1 cellular context compared by ENCODE assay signal in the genomic region with DNA sequence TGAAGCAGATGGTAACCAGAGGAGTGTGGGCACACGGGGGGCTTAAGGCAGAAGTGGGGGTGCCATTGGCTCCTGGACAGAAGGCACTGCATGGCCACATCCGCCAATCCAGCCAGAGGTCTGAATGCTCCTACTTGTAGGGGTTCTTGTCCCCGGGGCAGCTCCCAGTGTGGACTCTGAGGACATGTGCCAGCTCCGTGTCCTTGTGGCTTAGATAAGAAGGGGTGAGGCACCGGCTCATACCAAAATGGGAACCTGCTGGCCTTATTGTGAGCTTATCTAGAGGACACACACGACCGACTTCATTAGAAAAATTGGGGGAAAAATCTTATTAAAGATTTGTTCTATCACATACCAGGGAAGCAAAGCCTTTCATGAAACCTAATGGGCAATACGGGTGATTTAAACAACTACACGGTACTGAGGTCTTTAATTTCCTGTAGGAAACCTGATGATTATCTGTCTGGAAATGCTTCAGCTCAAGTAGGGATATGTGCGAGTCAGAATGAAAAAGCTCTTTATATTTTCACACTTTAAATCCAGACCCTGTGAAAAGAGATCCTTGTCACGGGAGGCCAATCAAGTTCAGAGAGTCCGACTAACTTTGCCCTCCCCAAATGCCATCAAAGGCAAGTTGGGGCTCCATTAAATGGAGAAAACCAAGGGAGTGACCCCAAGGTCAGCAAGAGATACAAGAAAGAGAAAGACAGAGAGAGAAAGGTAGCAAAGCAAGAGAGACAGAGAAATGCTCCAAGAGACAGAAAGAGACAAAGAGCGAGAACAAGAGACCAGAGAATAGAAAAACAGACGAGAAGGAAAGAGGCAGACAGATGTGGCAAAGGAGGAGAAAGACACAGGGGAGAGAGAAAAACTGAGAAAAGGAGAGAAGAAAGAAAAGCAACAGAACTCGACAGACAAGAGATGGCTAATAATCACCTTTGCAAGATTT.
TF ChIP-seq lines count a peak whose summit lies in the region.

No MANE protein-coding gene starts in this region.

TF ChIP-seq in K562, 482 proteins besides CTCF, POLR2A, EP300 and RAD21 (continued from another document):
- peak; percentile 83 for TF ChIP-seq SMARCA4 (IDR thresholded peaks at IDR 0.05)
- peak; percentile 47 to 71; a peak in 1 of 4 replicates for TF ChIP-seq ARNT (IDR thresholded peaks at IDR 0.05)
- TF ChIP-seq NFIC (IDR thresholded peaks at IDR 0.05) = peak; percentile 73
- 0 out of 2 replicates have a peak, but pooled peaks have one; percentile 33 for TF ChIP-seq KLF6 (CRISPR knock-in tag; IDR thresholded peaks at IDR 0.05; ENCODE audit: borderline replicate concordance)
- no peak for TF ChIP-seq MBD2 (IDR thresholded peaks at IDR 0.05; ENCODE audit: borderline replicate concordance, low read depth)
- peak in 1 of 2 experiments; percentile 58; a peak in 1 of 4 replicates for TF ChIP-seq SRF (CRISPR knock-in tag; IDR thresholded peaks at IDR 0.05)
- TF ChIP-seq, protein P1, sequence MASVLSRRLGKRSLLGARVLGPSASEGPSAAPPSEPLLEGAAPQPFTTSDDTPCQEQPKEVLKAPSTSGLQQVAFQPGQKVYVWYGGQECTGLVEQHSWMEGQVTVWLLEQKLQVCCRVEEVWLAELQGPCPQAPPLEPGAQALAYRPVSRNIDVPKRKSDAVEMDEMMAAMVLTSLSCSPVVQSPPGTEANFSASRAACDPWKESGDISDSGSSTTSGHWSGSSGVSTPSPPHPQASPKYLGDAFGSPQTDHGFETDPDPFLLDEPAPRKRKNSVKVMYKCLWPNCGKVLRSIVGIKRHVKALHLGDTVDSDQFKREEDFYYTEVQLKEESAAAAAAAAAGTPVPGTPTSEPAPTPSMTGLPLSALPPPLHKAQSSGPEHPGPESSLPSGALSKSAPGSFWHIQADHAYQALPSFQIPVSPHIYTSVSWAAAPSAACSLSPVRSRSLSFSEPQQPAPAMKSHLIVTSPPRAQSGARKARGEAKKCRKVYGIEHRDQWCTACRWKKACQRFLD (CRISPR knock-in tag; IDR thresholded peaks at IDR 0.05) = peak; percentile 52; the same call in 1 of the 2 replicates
- peak; percentile 64 for TF ChIP-seq CXXC5 (CRISPR knock-in tag; IDR thresholded peaks at IDR 0.05)
- no peak for TF ChIP-seq XRCC4 (IDR thresholded peaks at IDR 0.05; ENCODE audit: extremely low read depth, insufficient read depth, insufficient read length)
- TF ChIP-seq MTA2 (IDR thresholded peaks at IDR 0.05; ENCODE audit: low read depth) = peak; percentile 78
- TF ChIP-seq, protein P2, sequence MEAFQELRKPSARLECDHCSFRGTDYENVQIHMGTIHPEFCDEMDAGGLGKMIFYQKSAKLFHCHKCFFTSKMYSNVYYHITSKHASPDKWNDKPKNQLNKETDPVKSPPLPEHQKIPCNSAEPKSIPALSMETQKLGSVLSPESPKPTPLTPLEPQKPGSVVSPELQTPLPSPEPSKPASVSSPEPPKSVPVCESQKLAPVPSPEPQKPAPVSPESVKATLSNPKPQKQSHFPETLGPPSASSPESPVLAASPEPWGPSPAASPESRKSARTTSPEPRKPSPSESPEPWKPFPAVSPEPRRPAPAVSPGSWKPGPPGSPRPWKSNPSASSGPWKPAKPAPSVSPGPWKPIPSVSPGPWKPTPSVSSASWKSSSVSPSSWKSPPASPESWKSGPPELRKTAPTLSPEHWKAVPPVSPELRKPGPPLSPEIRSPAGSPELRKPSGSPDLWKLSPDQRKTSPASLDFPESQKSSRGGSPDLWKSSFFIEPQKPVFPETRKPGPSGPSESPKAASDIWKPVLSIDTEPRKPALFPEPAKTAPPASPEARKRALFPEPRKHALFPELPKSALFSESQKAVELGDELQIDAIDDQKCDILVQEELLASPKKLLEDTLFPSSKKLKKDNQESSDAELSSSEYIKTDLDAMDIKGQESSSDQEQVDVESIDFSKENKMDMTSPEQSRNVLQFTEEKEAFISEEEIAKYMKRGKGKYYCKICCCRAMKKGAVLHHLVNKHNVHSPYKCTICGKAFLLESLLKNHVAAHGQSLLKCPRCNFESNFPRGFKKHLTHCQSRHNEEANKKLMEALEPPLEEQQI (IDR thresholded peaks at IDR 0.05) = no peak
- TF ChIP-seq, protein P3, sequence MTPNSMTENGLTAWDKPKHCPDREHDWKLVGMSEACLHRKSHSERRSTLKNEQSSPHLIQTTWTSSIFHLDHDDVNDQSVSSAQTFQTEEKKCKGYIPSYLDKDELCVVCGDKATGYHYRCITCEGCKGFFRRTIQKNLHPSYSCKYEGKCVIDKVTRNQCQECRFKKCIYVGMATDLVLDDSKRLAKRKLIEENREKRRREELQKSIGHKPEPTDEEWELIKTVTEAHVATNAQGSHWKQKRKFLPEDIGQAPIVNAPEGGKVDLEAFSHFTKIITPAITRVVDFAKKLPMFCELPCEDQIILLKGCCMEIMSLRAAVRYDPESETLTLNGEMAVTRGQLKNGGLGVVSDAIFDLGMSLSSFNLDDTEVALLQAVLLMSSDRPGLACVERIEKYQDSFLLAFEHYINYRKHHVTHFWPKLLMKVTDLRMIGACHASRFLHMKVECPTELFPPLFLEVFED (CRISPR knock-in tag; conservative IDR thresholded peaks at IDR 0.05) = 0 out of 2 replicates have a peak, but pooled peaks have one; percentile 69
- peak; percentile 68; the same call in 1 of the 2 replicates for TF ChIP-seq L3MBTL2 (IDR thresholded peaks at IDR 0.05)
- no peak for TF ChIP-seq ZNF586 (CRISPR knock-in tag; conservative IDR thresholded peaks at IDR 0.05)
- TF ChIP-seq SMC3 (conservative IDR thresholded peaks at IDR 0.05; ENCODE audit: insufficient read depth, low read depth, low read length) = no peak
- TF ChIP-seq SP1 (CRISPR knock-in tag; IDR thresholded peaks at IDR 0.05) = 0 out of 2 replicates have a peak, but pooled peaks have one; percentile 40
TF ChIP-seq in K562: peak in this region for 85.
